8 cellular contexts compared by ENCODE assay signal in the genomic region with DNA sequence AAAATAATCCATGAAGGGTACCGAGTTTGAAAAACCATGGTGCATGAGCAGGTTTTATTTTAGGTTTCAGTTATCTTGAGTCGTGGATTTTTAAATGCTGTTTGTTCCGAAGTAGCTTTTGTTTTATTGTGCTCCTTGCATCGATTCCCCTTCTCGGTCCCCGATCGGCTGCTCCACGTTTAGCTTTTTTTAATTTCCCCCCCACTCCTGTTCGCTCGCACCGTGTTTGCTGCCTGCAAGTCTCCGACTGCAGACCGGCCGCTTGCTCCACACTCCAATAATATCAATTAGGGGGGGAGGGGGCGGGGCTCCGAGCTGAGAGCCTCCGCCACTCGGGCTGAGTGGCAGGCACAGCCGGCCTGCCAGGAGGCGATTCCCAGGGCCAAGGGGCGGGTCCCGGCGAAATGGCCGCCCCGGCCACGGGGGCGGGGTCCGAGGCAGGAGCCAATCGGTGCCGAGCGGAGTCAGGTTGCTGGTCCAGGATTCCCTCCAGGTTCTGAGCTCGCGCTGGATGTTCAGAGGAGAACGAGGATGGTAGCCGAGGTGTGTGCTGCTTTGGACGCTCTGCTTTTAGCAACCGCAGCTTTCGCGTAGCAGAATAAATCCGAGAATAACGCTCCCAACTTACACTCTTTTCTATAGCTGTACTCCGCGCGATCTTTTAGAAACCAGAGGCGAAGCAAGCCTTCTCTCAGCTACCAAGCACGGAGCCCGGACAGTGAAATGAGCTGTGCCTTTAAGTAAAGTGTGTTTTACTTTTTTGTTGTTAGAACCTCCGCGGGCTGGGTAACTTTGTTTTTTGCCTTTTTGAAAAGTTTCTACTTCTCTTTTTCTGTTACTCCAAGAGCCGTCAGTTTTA. TPM values are rescaled to one million over a fixed set of nuclear protein-coding genes. Genes with fewer than 3 reads are reported as not detected.
DNase-seq lines count a peak whose midpoint lies in the region; ATAC-seq and TF ChIP-seq lines count a peak whose summit lies in the region.

A gene (minus strand): TSS at position 256 of the 859 bp plus-strand sequence. CDS start 218 bp downstream, at position 38.

- intact Hi-C loops in adrenal gland (cut with DNase I) (no loop called here), Right ventricle myocardium inferior (cut with DNase I) (loop anchor here (5.0 kb wide), 1 partner anchor 382 kb away; no protein-coding TSS in a partner anchor)

- H3K4me1 ChIP-seq in adrenal gland (replicated peaks in 1 of 2) = peaks cover 11 to 32% of the 10 kb centered on the region in 2 donors
- peaks cover 18% of the 10 kb centered on the region for H3K4me1 ChIP-seq in neuron (ENCODE audit: insufficient read depth, low read length)
- peaks cover 32 to 40% (median 34%) of the 10 kb centered on the region in 4 donors for H3K4me1 ChIP-seq in upper lobe of left lung

- DNase-seq in COLO829 (ENCODE audit: low spot score) (peak; percentile 78), NCI-H526 treated with DMSO at 0.1 percent for 48 hours (lab: John Stamatoyannopoulos, UW) (peak; percentile 94), adrenal gland (peak; percentile 85 to 94 (median 90)), Right ventricle myocardium inferior (ENCODE audit: missing footprints) (peak; percentile 89), upper lobe of left lung (peak; percentile 89 to 97)

- peaks cover 80% of the 10 kb centered on the region for H3K27me3 ChIP-seq in adrenal gland
- no peaks in the 10 kb centered on the region for H3K27me3 ChIP-seq in neuron (ENCODE audit: insufficient read depth, low read length)
- H3K27me3 ChIP-seq in upper lobe of left lung = peaks cover 0 to 34% (median 18%) of the 10 kb centered on the region in 4 donors

- no peak for TF ChIP-seq CTCF in adrenal gland (IDR thresholded peaks at IDR 0.05)
- no peak for TF ChIP-seq CTCF in upper lobe of left lung (IDR thresholded peaks at IDR 0.05)

- TF ChIP-seq POLR2A in adrenal gland (IDR thresholded peaks at IDR 0.05) = peak in 1 of 2 donors; percentile 33
- peak in 1 of 4 donors; percentile 49 for TF ChIP-seq POLR2A in upper lobe of left lung (IDR thresholded peaks at IDR 0.05)

- 1 to 3% (median 2%) methylated on average over 32 to 50 of the region's 50 CpGs for WGBS in adrenal gland, 4 donors
- 1 to 2% methylated on average over 32 to 41 of the region's 50 CpGs for whole genome bisulfite sequencing in upper lobe of left lung, 2 donors

- peak; percentile 92 for ATAC-seq in GM19467 (IDR thresholded peaks at IDR 0.05; ENCODE audit: unreplicated experiment)
- peak; percentile 79 for ATAC-seq in HG03521 (IDR thresholded peaks at IDR 0.05; ENCODE audit: unreplicated experiment)
- peak; percentile 99 for ATAC-seq in Right ventricle myocardium inferior
- peak; percentile 95 to 96 for ATAC-seq in upper lobe of left lung (ENCODE audit: low FRiP score in 2 of 2)

- H3K9me3 ChIP-seq in adrenal gland (replicated peaks in 1 of 3) (no peaks in the 10 kb centered on the region), neuron (ENCODE audit: low read length) (no peaks in the 10 kb centered on the region), upper lobe of left lung (no peaks in the 10 kb centered on the region)

- no peaks in the 10 kb centered on the region for H3K36me3 ChIP-seq in adrenal gland (replicated peaks in 1 of 2)
- H3K36me3 ChIP-seq in neuron (ENCODE audit: insufficient read depth, low read length) = no peaks in the 10 kb centered on the region
- no peaks in the 10 kb centered on the region for H3K36me3 ChIP-seq in upper lobe of left lung

- no peak for TF ChIP-seq EP300 in upper lobe of left lung (IDR thresholded peaks at IDR 0.05)

- H3K4me3 ChIP-seq in adrenal gland (peak within 1 kb of the TSS in 2 of 4 donors; percentile 5 to 60), neuron (ENCODE audit: low read length) (peak within 1 kb of the TSS; percentile 94), upper lobe of left lung (peak within 1 kb of the TSS; percentile 44 to 61 (median 52))

- H2AFZ ChIP-seq in neuron (ENCODE audit: low read depth, low read length) = peak within 1 kb of the TSS; percentile 77

- H3K27ac ChIP-seq in adrenal gland = no peak within 1 kb of the TSS
- H3K27ac ChIP-seq in upper lobe of left lung = peak within 1 kb of the TSS in 1 of 4 donors; percentile 39

RNA-seq across cellular contexts. Expression of the gene that starts here (rescaled TPM):
- total RNA-seq in adrenal gland (under 1 TPM in 7 of 8 donors, not detected in 1; 0.10 to 0.78 (median 0.18) TPM), Right ventricle myocardium inferior (1.3 TPM), upper lobe of left lung (1 to 10 TPM in 1 of 6 donors, under 1 TPM in 5; under 0.01 to 4.6 (median 0.27) TPM)
- under 1 TPM; under 0.01 to 0.07 (median 0.03) TPM for polyA plus RNA-seq in adrenal gland

Comparison
In these comparisons a context has a peak if more than half of its experiments do, and no peak if none do; other contexts are left out.
1. Peak in DNase-seq in adrenal gland; RNA of the gene not detected or under 1 TPM.